1 cellular context compared by ENCODE assay signal in the genomic region with DNA sequence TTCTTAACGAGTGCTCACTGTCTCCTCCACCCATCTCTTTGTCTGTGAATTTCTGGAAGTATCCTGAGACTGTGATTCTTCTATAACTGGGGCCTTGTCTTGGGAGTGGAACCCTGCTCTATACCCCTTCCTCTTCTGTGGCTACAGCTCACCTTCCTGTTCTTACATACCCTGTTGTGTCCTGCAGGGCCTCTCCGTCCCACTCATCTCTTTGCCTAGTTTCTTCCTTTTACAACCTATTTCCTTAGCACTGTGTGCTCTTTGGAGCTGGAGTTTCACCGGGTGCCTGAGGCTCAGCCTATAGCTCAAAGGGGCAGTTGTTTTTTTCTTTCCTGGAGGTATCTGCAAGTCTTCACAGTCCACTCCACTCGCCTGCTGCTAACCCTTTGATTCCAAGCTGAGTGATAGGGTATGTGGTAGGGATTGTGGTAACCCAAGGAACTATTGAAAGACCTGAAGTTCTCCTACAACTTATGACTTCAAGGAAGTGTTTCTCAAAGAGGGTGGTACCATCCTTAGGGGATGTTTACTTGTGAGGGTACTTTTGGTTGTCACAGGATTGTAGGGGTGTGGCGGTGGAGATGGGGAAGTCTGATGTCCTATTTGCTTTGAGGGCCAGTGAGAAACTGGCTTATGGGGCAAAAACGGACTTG.
TF ChIP-seq lines count a peak whose summit lies in the region.

No MANE protein-coding gene starts in this region.

TF ChIP-seq in GM23338, 12 proteins besides CTCF, POLR2A, EP300 and RAD21 (continued from another document):
- TF ChIP-seq, protein P1, sequence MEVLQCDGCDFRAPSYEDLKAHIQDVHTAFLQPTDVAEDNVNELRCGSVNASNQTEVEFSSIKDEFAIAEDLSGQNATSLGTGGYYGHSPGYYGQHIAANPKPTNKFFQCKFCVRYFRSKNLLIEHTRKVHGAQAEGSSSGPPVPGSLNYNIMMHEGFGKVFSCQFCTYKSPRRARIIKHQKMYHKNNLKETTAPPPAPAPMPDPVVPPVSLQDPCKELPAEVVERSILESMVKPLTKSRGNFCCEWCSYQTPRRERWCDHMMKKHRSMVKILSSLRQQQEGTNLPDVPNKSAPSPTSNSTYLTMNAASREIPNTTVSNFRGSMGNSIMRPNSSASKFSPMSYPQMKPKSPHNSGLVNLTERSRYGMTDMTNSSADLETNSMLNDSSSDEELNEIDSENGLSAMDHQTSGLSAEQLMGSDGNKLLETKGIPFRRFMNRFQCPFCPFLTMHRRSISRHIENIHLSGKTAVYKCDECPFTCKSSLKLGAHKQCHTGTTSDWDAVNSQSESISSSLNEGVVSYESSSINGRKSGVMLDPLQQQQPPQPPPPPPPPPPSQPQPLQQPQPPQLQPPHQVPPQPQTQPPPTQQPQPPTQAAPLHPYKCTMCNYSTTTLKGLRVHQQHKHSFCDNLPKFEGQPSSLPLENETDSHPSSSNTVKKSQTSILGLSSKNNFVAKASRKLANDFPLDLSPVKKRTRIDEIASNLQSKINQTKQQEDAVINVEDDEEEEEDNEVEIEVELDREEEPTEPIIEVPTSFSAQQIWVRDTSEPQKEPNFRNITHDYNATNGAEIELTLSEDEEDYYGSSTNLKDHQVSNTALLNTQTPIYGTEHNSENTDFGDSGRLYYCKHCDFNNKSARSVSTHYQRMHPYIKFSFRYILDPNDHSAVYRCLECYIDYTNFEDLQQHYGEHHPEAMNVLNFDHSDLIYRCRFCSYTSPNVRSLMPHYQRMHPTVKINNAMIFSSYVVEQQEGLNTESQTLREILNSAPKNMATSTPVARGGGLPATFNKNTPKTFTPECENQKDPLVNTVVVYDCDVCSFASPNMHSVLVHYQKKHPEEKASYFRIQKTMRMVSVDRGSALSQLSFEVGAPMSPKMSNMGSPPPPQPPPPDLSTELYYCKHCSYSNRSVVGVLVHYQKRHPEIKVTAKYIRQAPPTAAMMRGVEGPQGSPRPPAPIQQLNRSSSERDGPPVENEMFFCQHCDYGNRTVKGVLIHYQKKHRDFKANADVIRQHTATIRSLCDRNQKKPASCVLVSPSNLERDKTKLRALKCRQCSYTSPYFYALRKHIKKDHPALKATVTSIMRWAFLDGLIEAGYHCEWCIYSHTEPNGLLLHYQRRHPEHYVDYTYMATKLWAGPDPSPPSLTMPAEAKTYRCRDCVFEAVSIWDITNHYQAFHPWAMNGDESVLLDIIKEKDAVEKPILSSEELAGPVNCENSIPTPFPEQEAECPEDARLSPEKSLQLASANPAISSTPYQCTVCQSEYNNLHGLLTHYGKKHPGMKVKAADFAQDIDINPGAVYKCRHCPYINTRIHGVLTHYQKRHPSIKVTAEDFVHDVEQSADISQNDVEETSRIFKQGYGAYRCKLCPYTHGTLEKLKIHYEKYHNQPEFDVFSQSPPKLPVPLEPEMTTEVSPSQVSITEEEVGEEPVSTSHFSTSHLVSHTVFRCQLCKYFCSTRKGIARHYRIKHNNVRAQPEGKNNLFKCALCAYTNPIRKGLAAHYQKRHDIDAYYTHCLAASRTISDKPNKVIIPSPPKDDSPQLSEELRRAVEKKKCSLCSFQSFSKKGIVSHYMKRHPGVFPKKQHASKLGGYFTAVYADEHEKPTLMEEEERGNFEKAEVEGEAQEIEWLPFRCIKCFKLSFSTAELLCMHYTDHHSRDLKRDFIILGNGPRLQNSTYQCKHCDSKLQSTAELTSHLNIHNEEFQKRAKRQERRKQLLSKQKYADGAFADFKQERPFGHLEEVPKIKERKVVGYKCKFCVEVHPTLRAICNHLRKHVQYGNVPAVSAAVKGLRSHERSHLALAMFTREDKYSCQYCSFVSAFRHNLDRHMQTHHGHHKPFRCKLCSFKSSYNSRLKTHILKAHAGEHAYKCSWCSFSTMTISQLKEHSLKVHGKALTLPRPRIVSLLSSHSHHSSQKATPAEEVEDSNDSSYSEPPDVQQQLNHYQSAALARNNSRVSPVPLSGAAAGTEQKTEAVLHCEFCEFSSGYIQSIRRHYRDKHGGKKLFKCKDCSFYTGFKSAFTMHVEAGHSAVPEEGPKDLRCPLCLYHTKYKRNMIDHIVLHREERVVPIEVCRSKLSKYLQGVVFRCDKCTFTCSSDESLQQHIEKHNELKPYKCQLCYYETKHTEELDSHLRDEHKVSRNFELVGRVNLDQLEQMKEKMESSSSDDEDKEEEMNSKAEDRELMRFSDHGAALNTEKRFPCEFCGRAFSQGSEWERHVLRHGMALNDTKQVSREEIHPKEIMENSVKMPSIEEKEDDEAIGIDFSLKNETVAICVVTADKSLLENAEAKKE (CRISPR knock-in tag; IDR thresholded peaks at IDR 0.05), result no peak
- TF ChIP-seq CREB1 (CRISPR knock-in tag; IDR thresholded peaks at IDR 0.05; ENCODE audit: low read depth) (no peak), ZNF331 (CRISPR knock-in tag; IDR thresholded peaks at IDR 0.05; ENCODE audit: low read depth) (no peak), JUNB (IDR thresholded peaks at IDR 0.05; ENCODE audit: unreplicated experiment) (no peak), ZNF114 (CRISPR knock-in tag; IDR thresholded peaks at IDR 0.05) (no peak), EZH2 (IDR thresholded peaks at IDR 0.05; ENCODE audit: low read depth, unreplicated experiment) (no peak)
